Comparison of ENCODE assay signal across 23 cellular contexts in genomic region chr2:152759290-152760072, GRCh38.
"Had no signal": no experiment of that assay in that cellular context is flagged by ENCODE, and none has a peak within 500 bp of the region (broad histone marks: within the 10 kb centered on the region; RNA-seq: fewer than 3 reads in every experiment).

No MANE protein-coding gene starts in this region.

- H3K4me1 ChIP-seq: esophagus squamous epithelium, heart right ventricle, lower lobe of right lung, prostate gland, right atrium auricular region, sigmoid colon, suprapubic skin, vagina had no signal

- H3K27me3 ChIP-seq: esophagus squamous epithelium, heart right ventricle, right atrium auricular region, sigmoid colon, suprapubic skin, vagina had no signal

- ATAC-seq: effector memory CD8-positive, alpha-beta T cell; heart right ventricle; left ventricle myocardium superior; lower lobe of right lung; naive thymus-derived CD8-positive, alpha-beta T cell; stimulated activated naive CD8-positive, alpha-beta T cell treated with anti-CD3 and anti-CD28 coated beads, Interleukin-15, amount 100 ng/mL, for 72 hours had no signal

- H3K27me3 Mint-ChIP-seq: effector memory CD8-positive, alpha-beta T cell; naive thymus-derived CD8-positive, alpha-beta T cell; stimulated activated naive CD8-positive, alpha-beta T cell treated with anti-CD3 and anti-CD28 coated beads, Interleukin-15, amount 100 ng/mL, for 72 hours had no signal

- H3K9me3 ChIP-seq: esophagus squamous epithelium, heart right ventricle, lower lobe of right lung, prostate gland, right atrium auricular region, sigmoid colon, suprapubic skin, vagina had no signal

- H3K36me3 ChIP-seq: prostate gland had no signal

- H3K4me3 Mint-ChIP-seq: effector memory CD8-positive, alpha-beta T cell; naive thymus-derived CD8-positive, alpha-beta T cell; nephron progenitor cell; stimulated activated naive CD8-positive, alpha-beta T cell treated with anti-CD3 and anti-CD28 coated beads, Interleukin-15, amount 100 ng/mL, for 72 hours had no signal

- H3K27ac Mint-ChIP-seq: effector memory CD8-positive, alpha-beta T cell; stimulated activated naive CD8-positive, alpha-beta T cell treated with anti-CD3 and anti-CD28 coated beads, Interleukin-15, amount 100 ng/mL, for 72 hours had no signal

- H3K27ac ChIP-seq: esophagus squamous epithelium, heart right ventricle, lower lobe of right lung, prostate gland, right atrium auricular region, sigmoid colon, suprapubic skin, vagina had no signal

- H3K9me3 Mint-ChIP-seq: effector memory CD8-positive, alpha-beta T cell; naive thymus-derived CD8-positive, alpha-beta T cell; nephron progenitor cell; stimulated activated naive CD8-positive, alpha-beta T cell treated with anti-CD3 and anti-CD28 coated beads, Interleukin-15, amount 100 ng/mL, for 72 hours had no signal

- DNase-seq: cortex of kidney; effector memory CD8-positive, alpha-beta T cell; erythroblast; esophagus squamous epithelium; foreskin melanocyte; glutamatergic neuron; heart right ventricle; hypothalamus; left ventricle myocardium superior; lower lobe of right lung; naive thymus-derived CD8-positive, alpha-beta T cell; nephron progenitor cell; nucleus accumbens; sigmoid colon; stimulated activated CD4-positive, alpha-beta T cell treated with anti-CD3 and anti-CD28 coated beads, Interleukin-15, amount 100 ng/mL, for 24 hours; stimulated activated CD4-positive, alpha-beta T cell treated with anti-CD3 and anti-CD28 coated beads, Interleukin-2, amount 100 ng/mL, for 48 hours; stimulated activated naive CD4-positive, alpha-beta T cell; stimulated activated naive CD8-positive, alpha-beta T cell treated with anti-CD3 and anti-CD28 coated beads, Interleukin-15, amount 100 ng/mL, for 72 hours; trophoblast cell had no signal

- H3K4me3 ChIP-seq: esophagus squamous epithelium, heart right ventricle, lower lobe of right lung, prostate gland, right atrium auricular region, sigmoid colon, suprapubic skin, vagina had no signal

- H3K4me1 Mint-ChIP-seq: naive thymus-derived CD8-positive, alpha-beta T cell; stimulated activated naive CD8-positive, alpha-beta T cell treated with anti-CD3 and anti-CD28 coated beads, Interleukin-15, amount 100 ng/mL, for 72 hours had no signal
